ENCODE assay signal across 8 cellular contexts in the genomic region with DNA sequence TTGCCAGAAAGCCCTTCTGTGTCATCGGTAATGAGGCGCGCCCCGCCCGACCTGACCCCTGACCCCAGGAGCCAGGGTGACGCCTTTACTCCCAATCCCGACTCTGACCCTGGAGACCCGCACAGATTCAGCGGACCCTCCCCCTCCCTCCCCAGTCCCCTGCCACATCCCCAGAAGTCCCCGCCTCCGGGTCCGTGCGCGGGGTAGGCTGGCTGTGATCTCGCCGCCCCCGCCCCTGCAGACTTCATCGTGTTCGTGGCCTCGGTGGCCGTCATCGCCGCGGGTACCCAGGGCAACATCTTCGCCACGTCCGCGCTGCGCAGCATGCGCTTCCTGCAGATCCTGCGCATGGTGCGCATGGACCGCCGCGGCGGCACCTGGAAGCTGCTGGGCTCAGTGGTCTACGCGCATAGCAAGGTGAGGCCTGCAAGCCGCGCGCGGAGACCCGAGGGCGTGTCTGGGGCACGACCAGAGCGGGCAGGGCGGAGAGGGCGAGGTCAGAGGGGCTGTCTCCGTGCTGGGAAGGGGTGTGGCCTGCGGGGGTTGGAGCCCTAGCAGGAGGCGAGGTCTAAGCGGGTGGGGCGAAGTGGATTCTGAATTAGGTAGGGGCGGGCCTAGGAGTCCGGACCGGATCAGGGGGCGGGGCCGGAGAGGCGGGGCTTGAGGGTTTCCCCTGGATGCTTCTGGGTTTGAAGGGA. TPM values are rescaled to one million over a fixed set of nuclear protein-coding genes. Genes with fewer than 3 reads are reported as not detected.
DNase-seq lines count a peak whose midpoint lies in the region; ATAC-seq and TF ChIP-seq lines count a peak whose summit lies in the region.

No MANE protein-coding gene starts in this region.

- TF ChIP-seq RAD21 in SK-N-SH (IDR thresholded peaks at IDR 0.05; ENCODE audit: low read length): no peak

- H3K4me3 Mint-ChIP-seq in dendritic cell treated with granulocyte-macrophage colony-stimulating factor and Interleukin-4, amounts not matched to agents 40 ng/mL and 50 ng/mL, for 4 days: peak overlapping the region; percentile 75

- no peaks in the 10 kb centered on the region for H3K9me3 Mint-ChIP-seq in dendritic cell treated with granulocyte-macrophage colony-stimulating factor and Interleukin-4, amounts not matched to agents 40 ng/mL and 50 ng/mL, for 4 days

- H3K4me1 ChIP-seq in mucosa of descending colon (ENCODE audit: low read depth) (peaks cover 5% of the 10 kb centered on the region), SK-N-SH (ENCODE audit: control insufficient read depth in 1 of 2, insufficient read depth in 2 of 2, low read depth in 1 of 2, low read length in 1 of 2) (peaks cover 0 to 13% of the 10 kb centered on the region in 2 experiments; a peak in 1 of 4 replicates)

- H3K9me2 ChIP-seq in SK-N-SH: no peaks in the 10 kb centered on the region

- no peaks in the 10 kb centered on the region for H3K79me2 ChIP-seq in SK-N-SH (ENCODE audit: insufficient read depth)

- peaks cover 50% of the 10 kb centered on the region for H3K27me3 Mint-ChIP-seq in dendritic cell treated with granulocyte-macrophage colony-stimulating factor and Interleukin-4, amounts not matched to agents 40 ng/mL and 50 ng/mL, for 4 days

- no peaks in the 10 kb centered on the region for H3K36me3 Mint-ChIP-seq in dendritic cell treated with granulocyte-macrophage colony-stimulating factor and Interleukin-4, amounts not matched to agents 40 ng/mL and 50 ng/mL, for 4 days (ENCODE audit: low read depth)

- H3K4me2 ChIP-seq in SK-N-SH: no peak overlapping the region

- CTCF ChIA-PET in SK-N-SH (lab: Yijun Ruan, JAX): interaction anchor here (0.9 to 1.0 kb wide), 2 partner anchors 31 to 44 kb away, joined by 3 read pairs; no protein-coding TSS in a partner anchor

- ATAC-seq in GM18868 (IDR thresholded peaks at IDR 0.05; ENCODE audit: unreplicated experiment) (peak; percentile 81), HG03103 (IDR thresholded peaks at IDR 0.05; ENCODE audit: low read depth, unreplicated experiment) (peak; percentile 86), mucosa of descending colon (peak; percentile 96)

- POLR2A ChIA-PET in SK-N-SH (lab: Yijun Ruan, JAX): no interaction called here

- H3K27ac ChIP-seq in SK-N-SH (ENCODE audit: low read depth in 2 of 2, low read length in 1 of 2): no peak overlapping the region

- WGBS in SK-N-SH (ENCODE audit: low lambda C conversion rate): 92% methylated on average over 58 of the region's 59 CpGs

- TF ChIP-seq EP300 in SK-N-SH (IDR thresholded peaks at IDR 0.05; ENCODE audit: borderline replicate concordance in 1 of 2, low read depth in 1 of 2, low read length in 1 of 2): no peak

- TF ChIP-seq CTCF in mucosa of descending colon (IDR thresholded peaks at IDR 0.05) (no peak), SK-N-SH (IDR thresholded peaks at IDR 0.05) (no peak)

- peak overlapping the region; percentile 30 for H3K27ac Mint-ChIP-seq in dendritic cell treated with granulocyte-macrophage colony-stimulating factor and Interleukin-4, amounts not matched to agents 40 ng/mL and 50 ng/mL, for 4 days

- H2AFZ ChIP-seq in SK-N-SH (ENCODE audit: low read depth): no peak overlapping the region

- no peaks in the 10 kb centered on the region for H3K27me3 ChIP-seq in SK-N-SH (ENCODE audit: insufficient read depth)

- H3K4me3 ChIP-seq in mucosa of descending colon (no peak overlapping the region), SK-N-SH (ENCODE audit: low read depth in 2 of 2, low read length in 1 of 2) (no peak overlapping the region)

- no peak overlapping the region for H3K9ac ChIP-seq in SK-N-SH

- peak; percentile 75 to 83 for DNase-seq in activated CD4-positive, alpha-beta T cell treated with anti-CD3 and anti-CD28 coated beads for 24 hours (ENCODE audit: low read depth in 2 of 2)
- DNase-seq in mucosa of descending colon (peak; percentile 85 to 91 (median 89)), UCSD-AML1 (lab: John Stamatoyannopoulos, UW; ENCODE audit: unreplicated experiment) (no peak), SK-N-SH (no peak)
- peak; percentile 69 to 78 for DNase-seq in stimulated activated CD8-positive, alpha-beta memory T cell treated with anti-CD3 and anti-CD28 coated beads, Interleukin-7, amount 100 ng/mL, for 4 hours (ENCODE audit: low read depth in 2 of 2)

- no peaks in the 10 kb centered on the region for H4K20me1 ChIP-seq in SK-N-SH (ENCODE audit: insufficient read depth)

- H3K36me3 ChIP-seq in mucosa of descending colon (ENCODE audit: low read depth) (no peaks in the 10 kb centered on the region), SK-N-SH (replicated peaks in 1 of 2; ENCODE audit: control insufficient read depth in 1 of 2, insufficient read depth in 2 of 2, low read length in 1 of 2) (no peaks in the 10 kb centered on the region)

- intact Hi-C loops in dendritic cell treated with granulocyte-macrophage colony-stimulating factor and Interleukin-4, amounts not matched to agents 40 ng/mL and 50 ng/mL, for 4 days (cut with micrococcal nuclease): no loop called here
- intact Hi-C loops in mucosa of descending colon (cut with DNase I, micrococcal nuclease): no loop called here

- no peaks in the 10 kb centered on the region for H3F3A ChIP-seq in SK-N-SH (replicated peaks; ENCODE audit: insufficient read depth)

- peaks cover 17% of the 10 kb centered on the region for H3K4me1 Mint-ChIP-seq in dendritic cell treated with granulocyte-macrophage colony-stimulating factor and Interleukin-4, amounts not matched to agents 40 ng/mL and 50 ng/mL, for 4 days (ENCODE audit: low read depth)

- H3K9me3 ChIP-seq in mucosa of descending colon: no peaks in the 10 kb centered on the region
- no peaks in the 10 kb centered on the region for H3K9me3 ChIP-seq in SK-N-SH

TF ChIP-seq in SK-N-SH, 30 proteins besides CTCF, POLR2A, EP300 and RAD21:
- no peak for TF ChIP-seq FOXM1 (IDR thresholded peaks at IDR 0.05; ENCODE audit: low read depth)
- TF ChIP-seq, protein P1, sequence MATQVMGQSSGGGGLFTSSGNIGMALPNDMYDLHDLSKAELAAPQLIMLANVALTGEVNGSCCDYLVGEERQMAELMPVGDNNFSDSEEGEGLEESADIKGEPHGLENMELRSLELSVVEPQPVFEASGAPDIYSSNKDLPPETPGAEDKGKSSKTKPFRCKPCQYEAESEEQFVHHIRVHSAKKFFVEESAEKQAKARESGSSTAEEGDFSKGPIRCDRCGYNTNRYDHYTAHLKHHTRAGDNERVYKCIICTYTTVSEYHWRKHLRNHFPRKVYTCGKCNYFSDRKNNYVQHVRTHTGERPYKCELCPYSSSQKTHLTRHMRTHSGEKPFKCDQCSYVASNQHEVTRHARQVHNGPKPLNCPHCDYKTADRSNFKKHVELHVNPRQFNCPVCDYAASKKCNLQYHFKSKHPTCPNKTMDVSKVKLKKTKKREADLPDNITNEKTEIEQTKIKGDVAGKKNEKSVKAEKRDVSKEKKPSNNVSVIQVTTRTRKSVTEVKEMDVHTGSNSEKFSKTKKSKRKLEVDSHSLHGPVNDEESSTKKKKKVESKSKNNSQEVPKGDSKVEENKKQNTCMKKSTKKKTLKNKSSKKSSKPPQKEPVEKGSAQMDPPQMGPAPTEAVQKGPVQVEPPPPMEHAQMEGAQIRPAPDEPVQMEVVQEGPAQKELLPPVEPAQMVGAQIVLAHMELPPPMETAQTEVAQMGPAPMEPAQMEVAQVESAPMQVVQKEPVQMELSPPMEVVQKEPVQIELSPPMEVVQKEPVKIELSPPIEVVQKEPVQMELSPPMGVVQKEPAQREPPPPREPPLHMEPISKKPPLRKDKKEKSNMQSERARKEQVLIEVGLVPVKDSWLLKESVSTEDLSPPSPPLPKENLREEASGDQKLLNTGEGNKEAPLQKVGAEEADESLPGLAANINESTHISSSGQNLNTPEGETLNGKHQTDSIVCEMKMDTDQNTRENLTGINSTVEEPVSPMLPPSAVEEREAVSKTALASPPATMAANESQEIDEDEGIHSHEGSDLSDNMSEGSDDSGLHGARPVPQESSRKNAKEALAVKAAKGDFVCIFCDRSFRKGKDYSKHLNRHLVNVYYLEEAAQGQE (IDR thresholded peaks at IDR 0.05; ENCODE audit: low read depth, low read length): no peak
- no peak for TF ChIP-seq FOSL2 (IDR thresholded peaks at IDR 0.05; ENCODE audit: borderline replicate concordance, low read depth)
- no peak for TF ChIP-seq TCF12 (IDR thresholded peaks at IDR 0.05)
- no peak for TF ChIP-seq NFIC (IDR thresholded peaks at IDR 0.05; ENCODE audit: borderline replicate concordance)
- TF ChIP-seq MEF2A (IDR thresholded peaks at IDR 0.05; ENCODE audit: borderline replicate concordance, low read depth): no peak
- TF ChIP-seq, protein P2, sequence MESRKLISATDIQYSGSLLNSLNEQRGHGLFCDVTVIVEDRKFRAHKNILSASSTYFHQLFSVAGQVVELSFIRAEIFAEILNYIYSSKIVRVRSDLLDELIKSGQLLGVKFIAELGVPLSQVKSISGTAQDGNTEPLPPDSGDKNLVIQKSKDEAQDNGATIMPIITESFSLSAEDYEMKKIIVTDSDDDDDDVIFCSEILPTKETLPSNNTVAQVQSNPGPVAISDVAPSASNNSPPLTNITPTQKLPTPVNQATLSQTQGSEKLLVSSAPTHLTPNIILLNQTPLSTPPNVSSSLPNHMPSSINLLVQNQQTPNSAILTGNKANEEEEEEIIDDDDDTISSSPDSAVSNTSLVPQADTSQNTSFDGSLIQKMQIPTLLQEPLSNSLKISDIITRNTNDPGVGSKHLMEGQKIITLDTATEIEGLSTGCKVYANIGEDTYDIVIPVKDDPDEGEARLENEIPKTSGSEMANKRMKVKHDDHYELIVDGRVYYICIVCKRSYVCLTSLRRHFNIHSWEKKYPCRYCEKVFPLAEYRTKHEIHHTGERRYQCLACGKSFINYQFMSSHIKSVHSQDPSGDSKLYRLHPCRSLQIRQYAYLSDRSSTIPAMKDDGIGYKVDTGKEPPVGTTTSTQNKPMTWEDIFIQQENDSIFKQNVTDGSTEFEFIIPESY (IDR thresholded peaks at IDR 0.05; ENCODE audit: borderline replicate concordance, low read depth): no peak
- no peak for TF ChIP-seq JUND (IDR thresholded peaks at IDR 0.05)
- TF ChIP-seq TAF1 (IDR thresholded peaks at IDR 0.05; ENCODE audit: borderline replicate concordance, low read depth, low read length): no peak
- no peak for TF ChIP-seq CHD2 (IDR thresholded peaks at IDR 0.05; ENCODE audit: low read length, partially characterized antibody)

RNA-seq across cellular contexts. Expression of a gene that starts 34.8 kb away (rescaled TPM):
- 10 to 100 TPM in 1 of 3 donors, 1 to 10 TPM in 2; 1.3 to 13.0 (median 2.3) TPM for total RNA-seq in mucosa of descending colon
- polyA plus RNA-seq in SK-N-SH (2012; rRNA removed): 0.05 and 0.15 TPM in 2 replicates
- 0.03 and 0.05 TPM in 2 replicates for polyA plus RNA-seq in SK-N-SH (2012; cell fraction: cytosol; rRNA removed)
- polyA plus RNA-seq in SK-N-SH (2012; cell fraction: nucleus; rRNA removed): 0.43 and 0.44 TPM in 2 replicates

RNA-seq across cellular contexts. Expression of a gene that starts 43.8 kb away (rescaled TPM):
- total RNA-seq in mucosa of descending colon: 10 to 100 TPM in 1 of 3 donors, 1 to 10 TPM in 2; 1.9 to 45.1 (median 4.7) TPM
- 5.9 and 10.1 TPM in 2 replicates for polyA plus RNA-seq in SK-N-SH (2012; rRNA removed)
- 6.7 and 10.0 TPM in 2 replicates for polyA plus RNA-seq in SK-N-SH (2012; cell fraction: cytosol; rRNA removed)
- 5.6 and 13.0 TPM in 2 replicates for polyA plus RNA-seq in SK-N-SH (2012; cell fraction: nucleus; rRNA removed)

Comparison
In these comparisons a context has a peak if more than half of its experiments do, and no peak if none do; other contexts are left out.
1. DNase-seq: peak in activated CD4-positive, alpha-beta T cell treated with anti-CD3 and anti-CD28 coated beads for 24 hours (2 of 2), mucosa of descending colon (3 of 3) and stimulated activated CD8-positive, alpha-beta memory T cell treated with anti-CD3 and anti-CD28 coated beads, Interleukin-7, amount 100 ng/mL, for 4 hours (2 of 2); none in UCSD-AML1 (single experiment) and SK-N-SH (single experiment).
2. Peak in every context shown above with its lines, with median percentiles within 50 percentile points of each other: ATAC-seq.